In the genomic region with DNA sequence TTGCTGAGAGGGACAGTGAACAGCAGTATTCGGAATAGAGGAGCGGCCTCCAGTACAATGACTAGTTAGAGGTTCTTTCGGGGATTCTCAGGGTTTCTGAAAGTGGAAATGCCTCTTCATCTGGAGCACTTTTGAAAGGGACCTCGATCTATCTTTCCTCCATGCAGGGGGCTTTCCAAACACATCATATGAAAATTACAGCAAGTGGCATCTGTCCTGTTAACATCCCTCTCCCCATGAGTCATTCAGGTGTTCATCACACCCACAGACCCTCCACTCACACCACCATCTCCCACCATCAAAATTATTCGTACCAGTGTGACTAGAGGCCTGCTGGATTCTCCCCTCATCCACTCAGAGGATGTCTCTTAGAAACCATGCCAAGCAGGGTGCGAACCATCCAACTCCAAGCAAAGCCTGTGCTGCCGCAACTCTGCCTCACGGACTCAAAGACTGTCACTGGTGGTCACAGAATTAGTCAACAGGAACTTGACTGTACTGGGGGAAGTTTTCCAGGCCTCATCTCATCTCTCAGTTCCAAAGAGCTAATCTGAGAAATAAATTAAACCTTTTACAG, we compare ENCODE assay signal across 9 cellular contexts.
A peak's percentile ranks its signal among the peaks of the same experiment; 100 is the strongest.
DNase-seq lines count a peak whose midpoint lies in the region; ATAC-seq and TF ChIP-seq lines count a peak whose summit lies in the region.
"Had no signal": no experiment of that assay in that cellular context is flagged by ENCODE, and none has a peak within 500 bp of the region (broad histone marks: within the 10 kb centered on the region; RNA-seq: fewer than 3 reads in every experiment).

No MANE protein-coding gene starts in this region.

- H3K27ac ChIP-seq in thyroid gland, result no peak overlapping the region
- H3K27ac ChIP-seq in psoas muscle, result no peak overlapping the region

- H3K4me1 Mint-ChIP-seq in activated T-cell treated with anti-CD3 and anti-CD28 coated beads, Interleukin-2, amount 50 U/mL, for 24 hours (ENCODE audit: low read depth), result peaks cover 38% of the 10 kb centered on the region
- H3K4me1 Mint-ChIP-seq in stimulated activated memory B cell treated with anti-CD40 and anti-IgM and Interleukin-4, amounts not matched to agents 10 μg/mL and 1 μg/mL and 100 μg/mL, for 72 hours, result peaks cover 13% of the 10 kb centered on the region

- TF ChIP-seq POLR2A in thyroid gland (IDR thresholded peaks at IDR 0.05), result no peak

- H3K9me3 Mint-ChIP-seq in activated T-cell treated with anti-CD3 and anti-CD28 coated beads, Interleukin-2, amount 50 U/mL, for 24 hours, result no peaks in the 10 kb centered on the region
- no peaks in the 10 kb centered on the region for H3K9me3 Mint-ChIP-seq in stimulated activated memory B cell treated with anti-CD40 and anti-IgM and Interleukin-4, amounts not matched to agents 10 μg/mL and 1 μg/mL and 100 μg/mL, for 72 hours

- 85 to 91% methylated on average over 8 of the region's 8 CpGs for WGBS in thyroid gland, 2 donors
- WGBS in psoas muscle, 3 donors, result 88 to 94% (median 93%) methylated on average over 8 of the region's 8 CpGs

- H3K9me3 ChIP-seq in thyroid gland, result no peaks in the 10 kb centered on the region
- no peaks in the 10 kb centered on the region for H3K9me3 ChIP-seq in psoas muscle

- peaks cover 17% of the 10 kb centered on the region for H3K36me3 Mint-ChIP-seq in activated T-cell treated with anti-CD3 and anti-CD28 coated beads, Interleukin-2, amount 50 U/mL, for 24 hours (ENCODE audit: low read depth)
- H3K36me3 Mint-ChIP-seq in stimulated activated memory B cell treated with anti-CD40 and anti-IgM and Interleukin-4, amounts not matched to agents 10 μg/mL and 1 μg/mL and 100 μg/mL, for 72 hours, result peaks cover 18% of the 10 kb centered on the region

- peaks cover 2% of the 10 kb centered on the region for H3K27me3 Mint-ChIP-seq in activated T-cell treated with anti-CD3 and anti-CD28 coated beads, Interleukin-2, amount 50 U/mL, for 24 hours
- no peaks in the 10 kb centered on the region for H3K27me3 Mint-ChIP-seq in stimulated activated memory B cell treated with anti-CD40 and anti-IgM and Interleukin-4, amounts not matched to agents 10 μg/mL and 1 μg/mL and 100 μg/mL, for 72 hours

- peak overlapping the region; percentile 90 for H3K27ac Mint-ChIP-seq in activated T-cell treated with anti-CD3 and anti-CD28 coated beads, Interleukin-2, amount 50 U/mL, for 24 hours
- H3K27ac Mint-ChIP-seq in stimulated activated memory B cell treated with anti-CD40 and anti-IgM and Interleukin-4, amounts not matched to agents 10 μg/mL and 1 μg/mL and 100 μg/mL, for 72 hours, result peak overlapping the region; percentile 89

- H3K4me3 Mint-ChIP-seq in activated T-cell treated with anti-CD3 and anti-CD28 coated beads, Interleukin-2, amount 50 U/mL, for 24 hours, result peak overlapping the region; percentile 28
- peak overlapping the region; percentile 79 for H3K4me3 Mint-ChIP-seq in stimulated activated memory B cell treated with anti-CD40 and anti-IgM and Interleukin-4, amounts not matched to agents 10 μg/mL and 1 μg/mL and 100 μg/mL, for 72 hours

- H3K4me3 ChIP-seq in thyroid gland (replicated peaks in 1 of 3) (no peak overlapping the region), psoas muscle (no peak overlapping the region)
- H3K4me3 ChIP-seq: K562 had no signal

- TF ChIP-seq CTCF in thyroid gland (IDR thresholded peaks at IDR 0.05), result no peak
- no peak for TF ChIP-seq CTCF in psoas muscle (IDR thresholded peaks at IDR 0.05)

- no peaks in the 10 kb centered on the region for H3K36me3 ChIP-seq in thyroid gland
- H3K36me3 ChIP-seq in psoas muscle (ENCODE audit: insufficient read depth in 1 of 2, low read depth in 1 of 2), result no peaks in the 10 kb centered on the region

- H3K4me1 ChIP-seq in thyroid gland, result no peaks in the 10 kb centered on the region
- no peaks in the 10 kb centered on the region for H3K4me1 ChIP-seq in psoas muscle

- intact Hi-C loops in thyroid gland (cut with DNase I) (no loop called here), psoas muscle (cut with DNase I) (no loop called here)

- peak; percentile 58 to 64 for DNase-seq in activated CD4-positive, alpha-beta T cell treated with anti-CD3 and anti-CD28 coated beads for 24 hours (ENCODE audit: low read depth in 2 of 2)
- DNase-seq in activated CD4-positive, alpha-beta T cell treated with anti-CD3 and anti-CD28 coated beads, Interleukin-2, amount 50 U/mL, for 1 hour, result no peak
- peak; percentile 79 for DNase-seq in activated T-cell treated with anti-CD3 and anti-CD28 coated beads, Interleukin-2, amount 50 U/mL, for 24 hours
- DNase-seq in effector CD8-positive, alpha-beta T cell (lab: John Stamatoyannopoulos, UW), result no peak
- DNase-seq in thyroid gland (no peak), psoas muscle (no peak)

- no peaks in the 10 kb centered on the region for H3K27me3 ChIP-seq in thyroid gland
- no peaks in the 10 kb centered on the region for H3K27me3 ChIP-seq in psoas muscle (ENCODE audit: insufficient read depth in 3 of 3, low read length in 2 of 3)

- ATAC-seq in HG03108 (IDR thresholded peaks at IDR 0.05; ENCODE audit: unreplicated experiment), result peak; percentile 89
- peak; percentile 95 for ATAC-seq in stimulated activated memory B cell treated with anti-CD40 and anti-IgM and Interleukin-4, amounts not matched to agents 10 μg/mL and 1 μg/mL and 100 μg/mL, for 72 hours
- no peak for ATAC-seq in psoas muscle
- ATAC-seq: K562 had no signal

Comparison
In these comparisons a context has a peak if more than half of its experiments do, and no peak if none do; other contexts are left out.
1. DNase-seq: peak in activated CD4-positive, alpha-beta T cell treated with anti-CD3 and anti-CD28 coated beads for 24 hours (2 of 2) and activated T-cell treated with anti-CD3 and anti-CD28 coated beads, Interleukin-2, amount 50 U/mL, for 24 hours (single experiment); none in activated CD4-positive, alpha-beta T cell treated with anti-CD3 and anti-CD28 coated beads, Interleukin-2, amount 50 U/mL, for 1 hour (single experiment), effector CD8-positive, alpha-beta T cell (single experiment), thyroid gland (0 of 2) and psoas muscle (0 of 2).
2. ATAC-seq: peak in HG03108 (single experiment) and stimulated activated memory B cell treated with anti-CD40 and anti-IgM and Interleukin-4, amounts not matched to agents 10 μg/mL and 1 μg/mL and 100 μg/mL, for 72 hours (single experiment); none in psoas muscle (0 of 4).